ENCODE assay signal across 8 cellular contexts in genomic region chr5:142982821-142983200, GRCh38.
DNase-seq lines count a peak whose midpoint lies in the region; TF ChIP-seq lines count a peak whose summit lies in the region.

No MANE protein-coding gene starts in this region.

- peaks cover 11% of the 10 kb centered on the region for H3K36me3 Mint-ChIP-seq in Calu3 (ENCODE audit: insufficient read depth, unreplicated experiment)
- H3K36me3 Mint-ChIP-seq in neural crest cell (ENCODE audit: low read depth): no peaks in the 10 kb centered on the region

- H2AFZ ChIP-seq in Loucy (ENCODE audit: low read length): no peak overlapping the region

- BruUV-seq in Calu3 (replicated peaks; lab: Mats Ljungman, UMichigan): no TSS peak

- DNase-seq in Calu3: peak; percentile 37
- DNase-seq in neural crest cell (ENCODE audit: low read depth, low spot score): no peak
- DNase-seq in T-helper 1 cell: no peak
- no peak for DNase-seq in mucosa of gallbladder (ENCODE audit: low spot score)
- no peak for DNase-seq in NOMO-1 treated with DMSO at 0.1 percent for 48 hours (lab: John Stamatoyannopoulos, UW; ENCODE audit: unreplicated experiment)
- DNase-seq in effector CD4-positive, alpha-beta T cell: no peak

- H3K79me2 ChIP-seq in Loucy (ENCODE audit: insufficient read depth, low read length): no peaks in the 10 kb centered on the region

- intact Hi-C loops in Calu3 (cut with micrococcal nuclease; ENCODE audit: unreplicated experiment): no loop called here

- H4K20me1 ChIP-seq in Loucy (ENCODE audit: insufficient read depth, low read length, poor library complexity, severe bottlenecking): no peaks in the 10 kb centered on the region

- TF ChIP-seq CTCF in Calu3 (IDR thresholded peaks at IDR 0.05; ENCODE audit: unreplicated experiment): no peak
- peak; percentile 49 for TF ChIP-seq CTCF in Loucy (conservative IDR thresholded peaks at IDR 0.05; ENCODE audit: low read length)
- peak; percentile 22 for TF ChIP-seq CTCF in neural crest cell (conservative IDR thresholded peaks at IDR 0.05)

- H3F3A ChIP-seq in Loucy (ENCODE audit: low read depth): 0 out of 2 replicates have a peak, but pooled peaks cover 5% of the 10 kb centered on the region

- H3K4me2 ChIP-seq in Loucy (ENCODE audit: low read depth, low read length, poor library complexity, severe bottlenecking): no peak overlapping the region

- H3K9me3 ChIP-seq in Loucy (ENCODE audit: insufficient read depth, low read depth, low read length) (no peaks in the 10 kb centered on the region), ectodermal cell (ENCODE audit: control insufficient read depth, low read length) (no peaks in the 10 kb centered on the region)

- H3K27ac ChIP-seq in ectodermal cell (ENCODE audit: insufficient read depth, low read depth, low read length, poor library complexity, severe bottlenecking): peak overlapping the region; percentile 16

- H3K27me3 Mint-ChIP-seq in Calu3 (ENCODE audit: unreplicated experiment): no peaks in the 10 kb centered on the region
- no peaks in the 10 kb centered on the region for H3K27me3 Mint-ChIP-seq in neural crest cell (ENCODE audit: low read depth)

- no peak overlapping the region for H3K9ac ChIP-seq in Loucy (ENCODE audit: low read depth, low read length, poor library complexity, severe bottlenecking)

- 82 to 89% methylated on average over 4 of the region's 4 CpGs for WGBS in ectodermal cell, 2 experiments

- H3K27ac Mint-ChIP-seq in Calu3 (ENCODE audit: unreplicated experiment) (peak overlapping the region; percentile 85), neural crest cell (ENCODE audit: unreplicated experiment) (no peak overlapping the region)

- no peaks in the 10 kb centered on the region for H3K9me2 ChIP-seq in Loucy (replicated peaks; ENCODE audit: low read depth, low read length)

- H3K36me3 ChIP-seq in Loucy (ENCODE audit: insufficient read depth, low read length): no peaks in the 10 kb centered on the region
- H3K36me3 ChIP-seq in ectodermal cell (ENCODE audit: control insufficient read depth, insufficient read depth, low read length): no peaks in the 10 kb centered on the region

- H3K9me3 Mint-ChIP-seq in Calu3 (ENCODE audit: low read depth, unreplicated experiment) (no peaks in the 10 kb centered on the region), neural crest cell (peaks cover 5% of the 10 kb centered on the region)

- CTCF ChIA-PET in Calu3 (lab: Charles Lee): interaction anchor here (0.6 to 1.3 kb wide), 4 partner anchors 11 to 314 kb away, joined by 3 to 4 read pairs (median 3); no protein-coding TSS in a partner anchor

- peaks cover 34% of the 10 kb centered on the region for H3K4me1 Mint-ChIP-seq in Calu3 (ENCODE audit: low read depth, unreplicated experiment)
- H3K4me1 Mint-ChIP-seq in neural crest cell: peaks cover 20% of the 10 kb centered on the region

- H3K4me1 ChIP-seq in Loucy (ENCODE audit: insufficient read depth, low read length, poor library complexity, severe bottlenecking) (peaks cover 44% of the 10 kb centered on the region), ectodermal cell (ENCODE audit: control insufficient read depth, insufficient read depth, low read length) (peaks cover 16% of the 10 kb centered on the region)

- H3K4me3 Mint-ChIP-seq in Calu3 (ENCODE audit: low read depth, unreplicated experiment) (no peak overlapping the region), neural crest cell (no peak overlapping the region)

- H3K27me3 ChIP-seq in Loucy (ENCODE audit: insufficient read depth, low read length, poor library complexity, severe bottlenecking): no peaks in the 10 kb centered on the region
- H3K27me3 ChIP-seq in ectodermal cell (ENCODE audit: control insufficient read depth, insufficient read depth, low read length, poor library complexity, severe bottlenecking): no peaks in the 10 kb centered on the region

- H3K4me3 ChIP-seq in Loucy (ENCODE audit: low read length, poor library complexity, severe bottlenecking) (no peak overlapping the region), ectodermal cell (ENCODE audit: insufficient read depth, low read depth, low read length) (no peak overlapping the region)
